ENCODE assay signal across 14 cellular contexts in genomic region chr9:27538668-27539067, GRCh38. TPM values are rescaled to one million over a fixed set of nuclear protein-coding genes. Genes with fewer than 3 reads are reported as not detected.
DNase-seq lines count a peak whose midpoint lies in the region; ATAC-seq, FAIRE-seq and TF ChIP-seq lines count a peak whose summit lies in the region.
"Had no signal": no experiment of that assay in that cellular context is flagged by ENCODE, and none has a peak within 500 bp of the region (broad histone marks: within the 10 kb centered on the region; RNA-seq: fewer than 3 reads in every experiment).

No MANE protein-coding gene starts in this region.

- DNase-seq in GM19239 (ENCODE audit: insufficient read length, low spot score) (no peak), body of pancreas (peak in 1 of 4 donors; percentile 10), tibial artery (no peak), SW480 (ENCODE audit: low spot score) (no peak), germinal center (ENCODE audit: low spot score) (no peak)
- DNase-seq in activated naive CD4-positive, alpha-beta T cell treated with Interleukin-2 at 50 U/mL for 16 hours = no peak
- DNase-seq: activated effector memory CD4-positive, alpha-beta T cell treated with Interleukin-2 at 50 U/mL for 16 hours; NCI-H187 treated with DMSO at 0.1 percent for 48 hours; stimulated activated CD4-positive, alpha-beta T cell treated with anti-CD3 and anti-CD28 coated beads, Interleukin-4, amount 100 ng/mL, for 1 hour; stimulated activated naive CD8-positive, alpha-beta T cell treated with anti-CD3 and anti-CD28 coated beads, Interleukin-15, Interleukin-2, amounts not matched to agents 100 U/mL and 50 U/mL, for 24 hours; T-cell had no signal

- H3K27me3 ChIP-seq in body of pancreas = no peaks in the 10 kb centered on the region
- no peaks in the 10 kb centered on the region for H3K27me3 ChIP-seq in tibial artery

- H3K27ac ChIP-seq in body of pancreas (peak overlapping the region in 3 of 4 donors; percentile 17 to 75 (median 37)), tibial artery (peak overlapping the region; percentile 78 to 90)

- H3K4me1 ChIP-seq in body of pancreas (peaks cover 40% of the 10 kb centered on the region), tibial artery (peaks cover 0 to 90% (median 56%) of the 10 kb centered on the region in 4 donors)

- no peaks in the 10 kb centered on the region for H3K36me3 ChIP-seq in body of pancreas (replicated peaks in 1 of 2; ENCODE audit: insufficient read depth in 1 of 2, low read depth in 2 of 2)
- H3K36me3 ChIP-seq in tibial artery = peaks cover 0 to 7% (median 0%) of the 10 kb centered on the region in 3 donors

- intact Hi-C loops in body of pancreas (cut with DNase I) (loop anchor here (5.0 kb wide), 1 partner anchor 206 kb away; no protein-coding TSS in a partner anchor), tibial artery (cut with DNase I; ENCODE audit: low total_unique reads) (no loop called here)

- peak; percentile 30 for ATAC-seq in HG03060 (IDR thresholded peaks at IDR 0.05; ENCODE audit: low read depth, unreplicated experiment)
- peak; percentile 68 for ATAC-seq in body of pancreas
- ATAC-seq: stimulated activated naive CD8-positive, alpha-beta T cell treated with anti-CD3 and anti-CD28 coated beads, Interleukin-15, Interleukin-2, amounts not matched to agents 100 U/mL and 50 U/mL, for 24 hours; T-cell had no signal

- WGBS in body of pancreas, 2 donors = 56 to 60% methylated on average over 3 of the region's 3 CpGs

- H3K4me3 ChIP-seq in body of pancreas = no peak overlapping the region
- no peak overlapping the region for H3K4me3 ChIP-seq in tibial artery

- no peak for TF ChIP-seq POLR2A in body of pancreas (IDR thresholded peaks at IDR 0.05)

- H3K9me3 ChIP-seq in body of pancreas (no peaks in the 10 kb centered on the region), tibial artery (no peaks in the 10 kb centered on the region)

- TF ChIP-seq CTCF in body of pancreas (IDR thresholded peaks at IDR 0.05) = no peak
- TF ChIP-seq CTCF in tibial artery (IDR thresholded peaks at IDR 0.05) = no peak

- peak; percentile 28 for FAIRE-seq in GM19239 (lab: Jason Lieb, UNC)
- FAIRE-seq: endothelial cell of umbilical vein had no signal

RNA-seq across cellular contexts. Expression of gene MOB3B, which starts 9.1 kb away (rescaled TPM):
- 1 to 10 TPM; 4.3 to 6.0 TPM for total RNA-seq in body of pancreas
- total RNA-seq: endothelial cell of umbilical vein had no signal

RNA-seq across cellular contexts. Expression of gene IFNK, which starts 14.6 kb away (rescaled TPM):
- total RNA-seq in body of pancreas = not detected
- total RNA-seq: cardiac septum, endothelial cell of umbilical vein, T-cell had no signal

RNA-seq across cellular contexts. Expression of gene C9orf72, which starts 34.6 kb away (rescaled TPM):
- 10 to 100 TPM; 13.5 to 20.5 TPM for total RNA-seq in body of pancreas
